11 cellular contexts compared by ENCODE assay signal in the genomic region with DNA sequence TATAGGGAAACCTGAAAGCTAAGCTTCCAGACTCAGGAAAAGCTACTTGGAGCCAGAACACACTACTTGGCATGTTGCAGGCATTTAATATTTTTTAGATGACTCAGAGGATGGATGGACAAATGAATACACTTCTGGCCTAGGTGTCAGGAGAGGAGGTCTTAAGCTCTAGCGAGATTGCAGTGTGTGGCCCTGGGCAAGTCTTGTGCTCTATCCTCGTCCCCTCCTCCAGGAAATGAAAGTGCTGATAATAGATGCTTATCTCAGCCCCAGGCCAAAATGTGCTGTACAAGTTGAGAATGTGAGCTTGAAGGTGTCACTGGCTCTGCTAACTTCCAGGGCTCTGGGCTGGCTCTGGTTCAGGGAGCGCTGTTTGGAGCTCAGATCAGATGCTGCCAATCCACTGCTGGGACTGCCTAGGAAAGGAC.
A peak's percentile ranks its signal among the peaks of the same experiment; 100 is the strongest.
DNase-seq lines count a peak whose midpoint lies in the region; ATAC-seq and TF ChIP-seq lines count a peak whose summit lies in the region.
"Had no signal": no experiment of that assay in that cellular context is flagged by ENCODE, and none has a peak within 500 bp of the region (broad histone marks: within the 10 kb centered on the region; RNA-seq: fewer than 3 reads in every experiment).

No MANE protein-coding gene starts in this region.

- H3K79me2 ChIP-seq in SK-N-SH (ENCODE audit: insufficient read depth): no peaks in the 10 kb centered on the region

- POLR2A ChIA-PET in SK-N-SH (lab: Yijun Ruan, JAX): no interaction called here

- H3K9me3 ChIP-seq in SK-N-SH: no peaks in the 10 kb centered on the region
- H3K9me3 ChIP-seq in uterus: no peaks in the 10 kb centered on the region

- no peak overlapping the region for H3K4me3 Mint-ChIP-seq in type B pancreatic cell
- H3K4me3 Mint-ChIP-seq: H9 had no signal

- H3K36me3 ChIP-seq in SK-N-SH (replicated peaks in 1 of 2; ENCODE audit: control insufficient read depth in 1 of 2, insufficient read depth in 2 of 2, low read length in 1 of 2) (no peaks in the 10 kb centered on the region), uterus (no peaks in the 10 kb centered on the region)

- TF ChIP-seq EP300 in SK-N-SH (IDR thresholded peaks at IDR 0.05; ENCODE audit: borderline replicate concordance in 1 of 2, low read depth in 1 of 2, low read length in 1 of 2): no peak

- peaks cover 0 to 8% of the 10 kb centered on the region in 2 experiments; a peak in 1 of 4 replicates for H3K4me1 ChIP-seq in SK-N-SH (ENCODE audit: control insufficient read depth in 1 of 2, insufficient read depth in 2 of 2, low read depth in 1 of 2, low read length in 1 of 2)
- H3K4me1 ChIP-seq in uterus: peaks cover 0 to 7% of the 10 kb centered on the region in 2 donors

- 0 out of 2 replicates have a peak overlapping the region, but pooled peaks have one; percentile 4 for H3K4me2 ChIP-seq in SK-N-SH

- intact Hi-C loops in uterus (cut with DNase I; ENCODE audit: low total_unique reads): no loop called here

- H3K27me3 ChIP-seq in SK-N-SH (ENCODE audit: insufficient read depth) (no peaks in the 10 kb centered on the region; the same call in 1 of the 2 replicates), uterus (no peaks in the 10 kb centered on the region)

- peaks cover 27% of the 10 kb centered on the region for H3K27me3 Mint-ChIP-seq in type B pancreatic cell

- H3K27ac Mint-ChIP-seq in type B pancreatic cell: no peak overlapping the region
- H3K27ac Mint-ChIP-seq: H9 had no signal

- H3K9me3 Mint-ChIP-seq in type B pancreatic cell: no peaks in the 10 kb centered on the region
- H3K9me3 Mint-ChIP-seq: H9 had no signal

- TF ChIP-seq RAD21 in SK-N-SH (IDR thresholded peaks at IDR 0.05; ENCODE audit: low read length): no peak

- H4K20me1 ChIP-seq in SK-N-SH (ENCODE audit: insufficient read depth): no peaks in the 10 kb centered on the region

- H3K36me3 Mint-ChIP-seq in type B pancreatic cell: no peaks in the 10 kb centered on the region

- DNase-seq in HCEC 1CT: peak; percentile 75
- DNase-seq in SK-N-SH: peak; percentile 61
- peak; percentile 56 for DNase-seq in foreskin melanocyte
- DNase-seq in skeletal muscle cell (ENCODE audit: low read depth): peak; percentile 30
- no peak for DNase-seq in uterus
- no peak for DNase-seq in type B pancreatic cell (ENCODE audit: extremely low spot score, unreplicated experiment)
- DNase-seq: central memory CD4-positive, alpha-beta T cell; H9 had no signal

- H3F3A ChIP-seq in SK-N-SH (replicated peaks; ENCODE audit: insufficient read depth): no peaks in the 10 kb centered on the region

- no peak overlapping the region for H2AFZ ChIP-seq in SK-N-SH (ENCODE audit: low read depth)

- no peaks in the 10 kb centered on the region for H3K9me2 ChIP-seq in SK-N-SH

- H3K4me1 Mint-ChIP-seq in type B pancreatic cell (ENCODE audit: unreplicated experiment): peaks cover 31% of the 10 kb centered on the region

- no peak for ATAC-seq in GM18505 (IDR thresholded peaks at IDR 0.05; ENCODE audit: unreplicated experiment)
- no peak for ATAC-seq in HG02642 (IDR thresholded peaks at IDR 0.05; ENCODE audit: poor library complexity, unreplicated experiment)
- ATAC-seq: HepG2 had no signal

- CTCF ChIA-PET in SK-N-SH (lab: Yijun Ruan, JAX): interaction anchor here (0.7 to 1.8 kb wide), 5 partner anchors 12 to 210 kb away, joined by 3 to 7 read pairs (median 3); no protein-coding TSS in a partner anchor

- no peak overlapping the region for H3K4me3 ChIP-seq in SK-N-SH (ENCODE audit: low read depth in 2 of 2, low read length in 1 of 2)
- no peak overlapping the region for H3K4me3 ChIP-seq in skeletal muscle cell (ENCODE audit: low read depth, low read length)
- no peak overlapping the region for H3K4me3 ChIP-seq in uterus

- WGBS in SK-N-SH (ENCODE audit: low lambda C conversion rate): 5% methylated on average over 2 of the region's 3 CpGs

- no peak overlapping the region for H3K27ac ChIP-seq in SK-N-SH (ENCODE audit: low read depth in 2 of 2, low read length in 1 of 2)
- H3K27ac ChIP-seq in uterus: no peak overlapping the region

- H3K9ac ChIP-seq in SK-N-SH: no peak overlapping the region

- TF ChIP-seq POLR2A in uterus (IDR thresholded peaks at IDR 0.05): no peak
- no peak for TF ChIP-seq POLR2A in GM18505 (IDR thresholded peaks at IDR 0.05; ENCODE audit: borderline replicate concordance, extremely low read depth, insufficient read depth, insufficient read length)

- no peak for TF ChIP-seq CTCF in SK-N-SH (IDR thresholded peaks at IDR 0.05)
- TF ChIP-seq CTCF in uterus (IDR thresholded peaks at IDR 0.05): no peak
- no peak for TF ChIP-seq CTCF in type B pancreatic cell (conservative IDR thresholded peaks at IDR 0.05)

TF ChIP-seq in SK-N-SH, 30 proteins besides CTCF, POLR2A, EP300 and RAD21:
- 0 out of 2 replicates have a peak, but pooled peaks have one; percentile 14 for TF ChIP-seq JUND (IDR thresholded peaks at IDR 0.05)
- peak; percentile 79 for TF ChIP-seq GATA2 (CRISPR knock-in tag; IDR thresholded peaks at IDR 0.05)
- TF ChIP-seq EZH2phosphoT487 (IDR thresholded peaks at IDR 0.05; ENCODE audit: borderline replicate concordance, low read depth): no peak
- TF ChIP-seq FOSL2 (IDR thresholded peaks at IDR 0.05; ENCODE audit: borderline replicate concordance, low read depth): peak; percentile 22; the same call in 1 of the 2 replicates
- no peak for TF ChIP-seq IRF3 (IDR thresholded peaks at IDR 0.05; ENCODE audit: low read depth, low read length)
- TF ChIP-seq FOXJ3 (CRISPR knock-in tag; IDR thresholded peaks at IDR 0.05): no peak
- TF ChIP-seq RXRA (IDR thresholded peaks at IDR 0.05; ENCODE audit: borderline replicate concordance, low read depth): no peak
TF ChIP-seq in SK-N-SH: peak in this region for 3.

Comparison
In these comparisons a context has a peak if more than half of its experiments do, and no peak if none do; other contexts are left out.
1. DNase-seq: peak in HCEC 1CT (single experiment), SK-N-SH (single experiment), foreskin melanocyte (single experiment) and skeletal muscle cell (single experiment); none in uterus (0 of 2) and type B pancreatic cell (single experiment).